ENCODE assay signal across 10 cellular contexts in the genomic region with DNA sequence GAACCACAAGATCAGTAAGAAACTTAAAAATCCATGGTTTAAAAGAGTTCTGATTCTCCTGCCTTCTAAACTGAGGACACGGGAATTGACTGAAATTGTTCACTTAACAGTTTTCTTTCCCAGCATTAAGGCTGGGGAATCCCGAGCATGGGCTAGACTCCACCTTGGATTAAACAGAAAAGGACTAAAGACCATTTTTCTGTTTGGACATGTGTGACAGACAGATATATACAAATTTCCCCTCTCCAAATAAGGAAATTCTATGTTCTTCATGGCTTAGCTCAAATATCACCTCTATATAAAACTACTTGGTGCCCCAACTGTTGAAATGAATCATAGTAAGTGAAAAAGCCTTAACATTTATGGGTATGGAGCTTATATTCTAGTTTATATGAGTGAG.
"Had no signal": no experiment of that assay in that cellular context is flagged by ENCODE, and none has a peak within 500 bp of the region (broad histone marks: within the 10 kb centered on the region; RNA-seq: fewer than 3 reads in every experiment).

No MANE protein-coding gene starts in this region.

- H3K9me3 ChIP-seq: HAP-1 had no signal

- H3K4me1 ChIP-seq: HAP-1 had no signal

- H3K36me3 ChIP-seq: HAP-1 had no signal

- H3K4me3 ChIP-seq: GM23248, GM23338, HAP-1 had no signal

- FAIRE-seq: H1, H54 had no signal

- H3K9ac ChIP-seq: GM23248 had no signal

- H2AFZ ChIP-seq: GM23248, GM23338 had no signal

- DNase-seq: GM23248, GOT3, H7, H9, HCEC 1CT had no signal

- H3K27ac ChIP-seq: GM23248 had no signal

- H3K9me3 Mint-ChIP-seq: GM23338, H9 had no signal

- H3K4me3 Mint-ChIP-seq: GM23338, H9 had no signal

- H3K27ac Mint-ChIP-seq: H9 had no signal

- H3K4me2 ChIP-seq: GM23338 had no signal

- ATAC-seq: GM23338, HCT116 had no signal
